In genomic region chr1:77121503-77121902, GRCh38 we compare ENCODE assay signal across 1 cellular context.
TF ChIP-seq lines count a peak whose summit lies in the region.

No MANE protein-coding gene starts in this region.

TF ChIP-seq in SK-N-SH, 30 proteins besides CTCF, POLR2A, EP300 and RAD21 (continued from another document):
- TF ChIP-seq ZBTB33 (IDR thresholded peaks at IDR 0.05; ENCODE audit: borderline replicate concordance, low read depth) (no peak), MAX (IDR thresholded peaks at IDR 0.05; ENCODE audit: low read depth) (no peak), CHD2 (IDR thresholded peaks at IDR 0.05; ENCODE audit: low read length, partially characterized antibody) (no peak), SIN3A (IDR thresholded peaks at IDR 0.05; ENCODE audit: borderline replicate concordance, low read depth, low read length) (no peak), MEF2A (IDR thresholded peaks at IDR 0.05; ENCODE audit: borderline replicate concordance, low read depth) (no peak), SMC3 (IDR thresholded peaks at IDR 0.05; ENCODE audit: low read depth, low read length) (no peak), RFX5 (IDR thresholded peaks at IDR 0.05; ENCODE audit: low read length) (no peak), RCOR1 (IDR thresholded peaks at IDR 0.05; ENCODE audit: low read length) (no peak)
TF ChIP-seq in SK-N-SH: peak in this region for 0.
